Comparison of ENCODE assay signal across 16 cellular contexts in genomic region chr11:31824791-31825452, GRCh38. TPM values are rescaled to one million over a fixed set of nuclear protein-coding genes. Genes with fewer than 3 reads are reported as not detected.
DNase-seq lines count a peak whose midpoint lies in the region; ATAC-seq and TF ChIP-seq lines count a peak whose summit lies in the region.
"Had no signal": no experiment of that assay in that cellular context is flagged by ENCODE, and none has a peak within 500 bp of the region (broad histone marks: within the 10 kb centered on the region; RNA-seq: fewer than 3 reads in every experiment).

No MANE protein-coding gene starts in this region.

- no peaks in the 10 kb centered on the region for H3K9me3 ChIP-seq in HUES48 (ENCODE audit: control insufficient read depth, insufficient read depth, low read length)
- no peaks in the 10 kb centered on the region for H3K9me3 ChIP-seq in endocrine pancreas (ENCODE audit: control insufficient read depth, low read length)
- no peaks in the 10 kb centered on the region for H3K9me3 ChIP-seq in left ventricle myocardium inferior (replicated peaks)

- H3K27ac ChIP-seq in HUES48 (ENCODE audit: low read depth, low read length) (no peak overlapping the region), left ventricle myocardium inferior (replicated peaks) (no peak overlapping the region)
- H3K27ac ChIP-seq: RWPE1 had no signal

- H3K4me3 ChIP-seq in HUES48 (ENCODE audit: low read depth, low read length) = peak overlapping the region; percentile 53
- peak overlapping the region; percentile 12 for H3K4me3 ChIP-seq in endocrine pancreas (ENCODE audit: control insufficient read depth, insufficient read depth, low read length)
- H3K4me3 ChIP-seq in left ventricle myocardium inferior = no peak overlapping the region

- peaks cover 82% of the 10 kb centered on the region for H3K4me1 ChIP-seq in HUES48 (ENCODE audit: control insufficient read depth, insufficient read depth, low read length)
- peaks cover 6% of the 10 kb centered on the region for H3K4me1 ChIP-seq in endocrine pancreas (ENCODE audit: control insufficient read depth, insufficient read depth, low read length)
- H3K4me1 ChIP-seq in left ventricle myocardium inferior = peaks cover 29% of the 10 kb centered on the region

- POLR2A ChIA-PET in activated CD8-positive, alpha-beta T cell treated with anti-CD3 and anti-CD28 coated beads, Interleukin-2, amount 10 ng/mL, durations not matched to agents 7 days and 5 days (lab: Charles Lee) = no interaction called here
- POLR2A ChIA-PET in activated CD8-positive, alpha-beta T cell treated with anti-CD3 and anti-CD28 coated beads for 36 hours (lab: Charles Lee) = no interaction called here
- POLR2A ChIA-PET in naive thymus-derived CD8-positive, alpha-beta T cell (lab: Charles Lee) = no interaction called here

- intact Hi-C loops in activated CD8-positive, alpha-beta T cell treated with anti-CD3 and anti-CD28 coated beads for 36 hours (cut with micrococcal nuclease) = no loop called here
- intact Hi-C loops in left ventricle myocardium inferior (cut with micrococcal nuclease) = no loop called here

- TF ChIP-seq CTCF in activated CD8-positive, alpha-beta T cell treated with anti-CD3 and anti-CD28 coated beads for 36 hours (IDR thresholded peaks at IDR 0.05) = no peak
- no peak for TF ChIP-seq CTCF in left ventricle myocardium inferior (IDR thresholded peaks at IDR 0.05; ENCODE audit: borderline replicate concordance)

- peak overlapping the region; percentile 22 for H3K4me3 Mint-ChIP-seq in activated CD8-positive, alpha-beta T cell treated with anti-CD3 and anti-CD28 coated beads, Interleukin-2, amount 10 ng/mL, durations not matched to agents 7 days and 5 days
- H3K4me3 Mint-ChIP-seq in activated CD8-positive, alpha-beta T cell treated with anti-CD3 and anti-CD28 coated beads for 36 hours = no peak overlapping the region
- H3K4me3 Mint-ChIP-seq in naive thymus-derived CD8-positive, alpha-beta T cell = peak overlapping the region in 7 of 10 donors; percentile 4 to 44 (median 36)
- H3K4me3 Mint-ChIP-seq: activated B cell treated with CpG ODN at 0.5 μM for 24 hours; CD8-positive, alpha-beta T cell; T-cell had no signal

- CTCF ChIA-PET in activated CD8-positive, alpha-beta T cell treated with anti-CD3 and anti-CD28 coated beads, Interleukin-2, amount 10 ng/mL, durations not matched to agents 7 days and 5 days (lab: Charles Lee) = no interaction called here
- CTCF ChIA-PET in activated CD8-positive, alpha-beta T cell treated with anti-CD3 and anti-CD28 coated beads for 36 hours (lab: Charles Lee) = no interaction called here

- H3K9me3 Mint-ChIP-seq in activated CD8-positive, alpha-beta T cell treated with anti-CD3 and anti-CD28 coated beads, Interleukin-2, amount 10 ng/mL, durations not matched to agents 7 days and 5 days (ENCODE audit: insufficient read depth) = peaks cover 8% of the 10 kb centered on the region
- no peaks in the 10 kb centered on the region for H3K9me3 Mint-ChIP-seq in activated CD8-positive, alpha-beta T cell treated with anti-CD3 and anti-CD28 coated beads for 36 hours
- peaks cover 0 to 14% (median 3%) of the 10 kb centered on the region in 9 donors for H3K9me3 Mint-ChIP-seq in naive thymus-derived CD8-positive, alpha-beta T cell
- H3K9me3 Mint-ChIP-seq: activated B cell treated with CpG ODN at 0.5 μM for 24 hours; CD8-positive, alpha-beta T cell had no signal

- peak overlapping the region; percentile 39 for H3K27ac Mint-ChIP-seq in activated CD8-positive, alpha-beta T cell treated with anti-CD3 and anti-CD28 coated beads, Interleukin-2, amount 10 ng/mL, durations not matched to agents 7 days and 5 days
- H3K27ac Mint-ChIP-seq in activated CD8-positive, alpha-beta T cell treated with anti-CD3 and anti-CD28 coated beads for 36 hours = no peak overlapping the region
- H3K27ac Mint-ChIP-seq in naive thymus-derived CD8-positive, alpha-beta T cell = peak overlapping the region in 1 of 10 donors; percentile 6
- H3K27ac Mint-ChIP-seq: activated B cell treated with CpG ODN at 0.5 μM for 24 hours; CD8-positive, alpha-beta T cell had no signal

- peaks cover 79% of the 10 kb centered on the region for H3K27me3 Mint-ChIP-seq in activated CD8-positive, alpha-beta T cell treated with anti-CD3 and anti-CD28 coated beads, Interleukin-2, amount 10 ng/mL, durations not matched to agents 7 days and 5 days (ENCODE audit: low read depth)
- H3K27me3 Mint-ChIP-seq in activated CD8-positive, alpha-beta T cell treated with anti-CD3 and anti-CD28 coated beads for 36 hours = peaks cover 77% of the 10 kb centered on the region
- H3K27me3 Mint-ChIP-seq in naive thymus-derived CD8-positive, alpha-beta T cell = peaks cover 55 to 99% (median 72%) of the 10 kb centered on the region in 5 donors

- ATAC-seq in activated CD8-positive, alpha-beta T cell treated with anti-CD3 and anti-CD28 coated beads, Interleukin-2, amount 10 ng/mL, durations not matched to agents 7 days and 5 days = no peak
- no peak for ATAC-seq in activated CD8-positive, alpha-beta T cell treated with anti-CD3 and anti-CD28 coated beads for 36 hours
- ATAC-seq in naive thymus-derived CD8-positive, alpha-beta T cell = no peak
- ATAC-seq in HG02642 (IDR thresholded peaks at IDR 0.05; ENCODE audit: poor library complexity, unreplicated experiment) = no peak
- ATAC-seq: CD8-positive, alpha-beta T cell; T-cell had no signal

- H3K36me3 ChIP-seq in HUES48 (ENCODE audit: control insufficient read depth, insufficient read depth, low read length) = no peaks in the 10 kb centered on the region
- no peaks in the 10 kb centered on the region for H3K36me3 ChIP-seq in endocrine pancreas (ENCODE audit: control insufficient read depth, insufficient read depth, low read length)
- no peaks in the 10 kb centered on the region for H3K36me3 ChIP-seq in left ventricle myocardium inferior

- H3K9ac ChIP-seq in HUES48 (ENCODE audit: low read depth, low read length) (no peak overlapping the region), endocrine pancreas (ENCODE audit: control insufficient read depth, insufficient read depth, low read length) (peak overlapping the region; percentile 22)

- H3K27me3 ChIP-seq in HUES48 (ENCODE audit: control insufficient read depth, insufficient read depth, low read length) (peaks cover 100% of the 10 kb centered on the region), endocrine pancreas (ENCODE audit: control insufficient read depth, insufficient read depth, low read length) (no peaks in the 10 kb centered on the region), left ventricle myocardium inferior (ENCODE audit: low read depth) (peaks cover 100% of the 10 kb centered on the region)

- H3K4me1 Mint-ChIP-seq in activated CD8-positive, alpha-beta T cell treated with anti-CD3 and anti-CD28 coated beads, Interleukin-2, amount 10 ng/mL, durations not matched to agents 7 days and 5 days (ENCODE audit: low read depth) = peaks cover 7% of the 10 kb centered on the region
- H3K4me1 Mint-ChIP-seq in activated CD8-positive, alpha-beta T cell treated with anti-CD3 and anti-CD28 coated beads for 36 hours (ENCODE audit: low read depth) = peaks cover 13% of the 10 kb centered on the region
- peaks cover 13 to 23% (median 14%) of the 10 kb centered on the region in 4 donors for H3K4me1 Mint-ChIP-seq in naive thymus-derived CD8-positive, alpha-beta T cell
- H3K4me1 Mint-ChIP-seq: activated B cell treated with CpG ODN at 0.5 μM for 24 hours had no signal

- H3K36me3 Mint-ChIP-seq in activated CD8-positive, alpha-beta T cell treated with anti-CD3 and anti-CD28 coated beads, Interleukin-2, amount 10 ng/mL, durations not matched to agents 7 days and 5 days (ENCODE audit: low read depth) = peaks cover 6% of the 10 kb centered on the region
- no peaks in the 10 kb centered on the region for H3K36me3 Mint-ChIP-seq in activated CD8-positive, alpha-beta T cell treated with anti-CD3 and anti-CD28 coated beads for 36 hours (ENCODE audit: low read depth)
- peaks cover 0 to 25% (median 13%) of the 10 kb centered on the region in 3 donors for H3K36me3 Mint-ChIP-seq in naive thymus-derived CD8-positive, alpha-beta T cell
- H3K36me3 Mint-ChIP-seq: CD8-positive, alpha-beta T cell; T-cell had no signal

- DNase-seq in activated CD8-positive, alpha-beta T cell treated with anti-CD3 and anti-CD28 coated beads, Interleukin-2, amount 10 ng/mL, durations not matched to agents 7 days and 5 days = no peak
- DNase-seq in activated CD8-positive, alpha-beta T cell treated with anti-CD3 and anti-CD28 coated beads for 36 hours = no peak
- no peak for DNase-seq in naive thymus-derived CD8-positive, alpha-beta T cell
- DNase-seq in left ventricle myocardium inferior (no peak), dedifferentiated amniotic fluid mesenchymal stem cell (ENCODE audit: extremely low spot score) (no peak)
- DNase-seq: activated B cell treated with CpG ODN at 0.5 μM for 24 hours; CD8-positive, alpha-beta T cell; foreskin fibroblast; mammary epithelial cell; NCI-H1417 treated with DMSO at 0.1 percent for 48 hours; NK-92 treated with Interleukin-12 subunit alpha and Interleukin-12 subunit beta, amount 100 ng/mL, for 24 hours; T-cell had no signal

RNA-seq across cellular contexts. Expression of gene PAX6, which starts 13.8 kb away (rescaled TPM):
- not detected for total RNA-seq in activated CD8-positive, alpha-beta T cell treated with anti-CD3 and anti-CD28 coated beads, Interleukin-2, amount 10 ng/mL, durations not matched to agents 7 days and 5 days
- not detected for total RNA-seq in activated CD8-positive, alpha-beta T cell treated with anti-CD3 and anti-CD28 coated beads for 36 hours
- not detected for total RNA-seq in naive thymus-derived CD8-positive, alpha-beta T cell
- under 1 TPM in 1 of 3 donors, not detected in 2; 0.05 TPM for polyA plus RNA-seq in naive thymus-derived CD8-positive, alpha-beta T cell
- not detected for total RNA-seq in left ventricle myocardium inferior
- total RNA-seq: activated B cell treated with CpG ODN at 0.5 μM for 24 hours; CD8-positive, alpha-beta T cell; T-cell had no signal
- polyA plus RNA-seq: mammary epithelial cell had no signal
